ENCODE assay signal across 9 cellular contexts in the genomic region with DNA sequence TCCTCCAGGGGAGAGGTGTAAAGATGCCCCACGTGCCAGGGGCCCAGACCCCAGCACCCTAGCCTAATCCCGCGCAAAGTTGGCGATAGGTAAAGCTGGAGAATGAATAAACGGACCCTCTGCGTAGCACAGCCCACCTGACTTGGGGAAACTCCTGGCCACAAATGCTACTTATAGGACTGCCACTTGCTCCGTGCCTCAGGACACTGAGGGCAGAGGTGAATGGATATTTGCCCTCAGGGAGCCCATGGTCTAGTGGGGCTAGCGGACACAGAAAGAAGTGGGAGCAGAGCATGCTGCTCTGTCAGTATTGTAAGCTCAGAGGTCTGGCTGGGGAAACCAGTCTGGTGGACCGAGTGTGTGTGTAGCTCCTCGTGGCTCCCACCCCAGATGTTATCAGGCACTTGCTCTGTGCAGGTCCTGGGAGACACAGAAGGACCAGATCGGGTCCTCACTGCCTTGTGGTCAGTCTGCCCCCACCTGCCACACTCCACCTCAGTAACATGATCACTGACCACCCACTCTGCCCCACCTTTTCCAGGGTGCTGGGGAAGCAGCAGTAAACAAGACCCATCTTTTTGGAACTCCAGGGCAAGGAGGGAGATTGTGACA. TPM values are rescaled to one million over a fixed set of nuclear protein-coding genes. Genes with fewer than 3 reads are reported as not detected.
A peak's percentile ranks its signal among the peaks of the same experiment; 100 is the strongest.
DNase-seq lines count a peak whose midpoint lies in the region; ATAC-seq, FAIRE-seq and TF ChIP-seq lines count a peak whose summit lies in the region.
"Had no signal": no experiment of that assay in that cellular context is flagged by ENCODE, and none has a peak within 500 bp of the region (broad histone marks: within the 10 kb centered on the region; RNA-seq: fewer than 3 reads in every experiment).

No MANE protein-coding gene starts in this region.

- H2AFZ ChIP-seq in K562 (ENCODE audit: low read depth, low read length), result no peak overlapping the region

- in situ Hi-C loops in K562 (cut with MboI), result no loop called here

- 2% methylated on average over 11 of the region's 11 CpGs for WGBS in K562 (ENCODE audit: insufficient coverage, low coverage, missing lambda C conversion rate)
- WGBS in aorta, 2 donors, result 19 to 22% methylated on average over 11 of the region's 11 CpGs

- TF ChIP-seq EP300 in K562 (IDR thresholded peaks at IDR 0.05; ENCODE audit: low read length), result no peak

- no peaks in the 10 kb centered on the region for H3K27me3 ChIP-seq in BLaER1 treated with 17β-estradiol and CSF1 and Interleukin-3, amounts not matched to agents 10 nM and 100 nM
- H3K27me3 ChIP-seq in HL-60 (ENCODE audit: insufficient read depth, poor library complexity, severe bottlenecking) (no peaks in the 10 kb centered on the region), K562 (ENCODE audit: control insufficient read depth in 2 of 2, insufficient read depth in 2 of 2, low read length in 2 of 2) (no peaks in the 10 kb centered on the region), lower lobe of right lung (ENCODE audit: low read depth) (no peaks in the 10 kb centered on the region), aorta (ENCODE audit: control insufficient read depth in 1 of 2, insufficient read depth in 2 of 2, low read length in 1 of 2) (no peaks in the 10 kb centered on the region)

- peak overlapping the region; percentile 87 to 99 (median 99) for H3K27ac ChIP-seq in BLaER1 treated with 17β-estradiol and CSF1 and Interleukin-3, amounts not matched to agents 10 nM and 100 nM
- H3K27ac ChIP-seq in HL-60 (replicated peaks) (peak overlapping the region; percentile 98), K562 (ENCODE audit: extremely low read depth, low read depth, low read length) (peak overlapping the region; percentile 98), lower lobe of right lung (peak overlapping the region; percentile 90), aorta (ENCODE audit: low read depth in 1 of 2, low read length in 2 of 2) (no peak overlapping the region)

- peaks cover 1 to 26% (median 13%) of the 10 kb centered on the region in 11 experiments; a peak in 20 of 22 replicates for H3K36me3 ChIP-seq in BLaER1 treated with 17β-estradiol and CSF1 and Interleukin-3, amounts not matched to agents 10 nM and 100 nM
- H3K36me3 ChIP-seq in K562 (ENCODE audit: control insufficient read depth, insufficient read depth, low read length) (peaks cover 51% of the 10 kb centered on the region; the same call in 2 of the 3 replicates), lower lobe of right lung (peaks cover 15% of the 10 kb centered on the region), aorta (ENCODE audit: control insufficient read depth in 1 of 2, insufficient read depth in 2 of 2, low read length in 1 of 2) (no peaks in the 10 kb centered on the region)

- no peaks in the 10 kb centered on the region for H3K9me1 ChIP-seq in K562 (ENCODE audit: control insufficient read depth, insufficient read depth, low read length)

- CTCF ChIA-PET in K562 (lab: Yijun Ruan, JAX; ENCODE audit: low intra/inter-chr PET ratio), result no interaction called here

- H3K9ac ChIP-seq in BLaER1 treated with 17β-estradiol and CSF1 and Interleukin-3, amounts not matched to agents 10 nM and 100 nM, result peak overlapping the region; percentile 95 to 99 (median 99)
- peak overlapping the region; percentile 96 to 97 for H3K9ac ChIP-seq in K562 (ENCODE audit: insufficient read depth in 1 of 2, low read depth in 2 of 2, low read length in 2 of 2)

- TSS peak; percentile 64 for BruUV-seq in K562 (replicated peaks; lab: Mats Ljungman, UMichigan)

- peak; percentile 76 for TF ChIP-seq POLR2A in K562 (conservative IDR thresholded peaks at IDR 0.05)

- H3K4me2 ChIP-seq in BLaER1 treated with 17β-estradiol and CSF1 and Interleukin-3, amounts not matched to agents 10 nM and 100 nM, result peak overlapping the region; percentile 95 to 99 (median 98)
- H3K4me2 ChIP-seq in K562 (ENCODE audit: insufficient read depth, low read length), result peak overlapping the region; percentile 98

- peaks cover 52 to 61% (median 59%) of the 10 kb centered on the region in 10 experiments for H3K4me1 ChIP-seq in BLaER1 treated with 17β-estradiol and CSF1 and Interleukin-3, amounts not matched to agents 10 nM and 100 nM
- H3K4me1 ChIP-seq in K562 (replicated peaks in 1 of 2; ENCODE audit: control insufficient read depth in 2 of 2, insufficient read depth in 2 of 2, low read length in 2 of 2) (peaks cover 30 to 66% of the 10 kb centered on the region in 2 experiments), lower lobe of right lung (peaks cover 59% of the 10 kb centered on the region), aorta (ENCODE audit: control insufficient read depth in 1 of 2, insufficient read depth in 2 of 2, low read length in 2 of 2) (peaks cover 0 to 3% of the 10 kb centered on the region in 2 donors)

- DNase-seq in HL-60 (ENCODE audit: low read depth in 1 of 2, low spot score in 1 of 2) (peak in 1 of 2 experiments; percentile 46), K562 (ENCODE audit: extremely low read depth in 1 of 4, low spot score in 3 of 4) (peak; percentile 70 to 82 (median 74)), lower lobe of right lung (no peak), aorta (no peak), pons (ENCODE audit: low spot score) (no peak)
- no peak for DNase-seq in stimulated activated CD4-positive, alpha-beta T cell treated with anti-CD3 and anti-CD28 coated beads, Interleukin-2, amount 100 ng/mL, for 48 hours
- DNase-seq in stimulated activated naive CD4-positive, alpha-beta T cell treated with Interleukin-2 at 50 U/mL for 16 hours (lab: John Stamatoyannopoulos, UW), result no peak

- H3K4me3 ChIP-seq in BLaER1 treated with 17β-estradiol and CSF1 and Interleukin-3, amounts not matched to agents 10 nM and 100 nM, result peak overlapping the region; percentile 75 to 99 (median 91)
- H3K4me3 ChIP-seq in HL-60 (replicated peaks; ENCODE audit: insufficient read depth, low read length) (peak overlapping the region; percentile 67), K562 (peak overlapping the region; percentile 91), lower lobe of right lung (peak overlapping the region; percentile 80), aorta (ENCODE audit: low read length in 2 of 2) (peak overlapping the region; percentile 63 to 86)

- no peak for TF ChIP-seq RAD21 in K562 (CRISPR knock-in tag; conservative IDR thresholded peaks at IDR 0.05 in 1 of 2, IDR thresholded peaks at IDR 0.05 in 1 of 2)

- peaks cover 50% of the 10 kb centered on the region for H3K79me2 ChIP-seq in K562 (ENCODE audit: control insufficient read depth, insufficient read depth, low read length)

- H4K20me1 ChIP-seq in BLaER1 treated with 17β-estradiol and CSF1 and Interleukin-3, amounts not matched to agents 10 nM and 100 nM, result peaks cover 0 to 21% (median 0%) of the 10 kb centered on the region in 11 experiments; a peak in 7 of 22 replicates
- H4K20me1 ChIP-seq in K562 (replicated peaks; ENCODE audit: control insufficient read depth, insufficient read depth, low read length), result peaks cover 22% of the 10 kb centered on the region; the same call in 1 of the 2 replicates

- intact Hi-C loops in K562 (cut with micrococcal nuclease) (loop anchor here (2.0 kb wide), 1 partner anchor 27 kb away; no protein-coding TSS in a partner anchor), lower lobe of right lung (cut with DNase I) (no loop called here), aorta (cut with DNase I) (loop anchor here in 1 of 2 donors (2.0 kb wide), 2 partner anchors 27 to 69 kb away; partner anchors contain the start of gene PDLIM7)

- H3K9me3 ChIP-seq in BLaER1 treated with 17β-estradiol and CSF1 and Interleukin-3, amounts not matched to agents 10 nM and 100 nM (replicated peaks in 1 of 11), result no peaks in the 10 kb centered on the region
- H3K9me3 ChIP-seq in K562 (replicated peaks; ENCODE audit: control insufficient read depth, insufficient read depth, low read depth, low read length), result no peaks in the 10 kb centered on the region
- H3K9me3 ChIP-seq in lower lobe of right lung, result no peaks in the 10 kb centered on the region
- H3K9me3 ChIP-seq in aorta (ENCODE audit: control insufficient read depth, low read length), result no peaks in the 10 kb centered on the region

- ATAC-seq in K562, result peak; percentile 25
- no peak for ATAC-seq in lower lobe of right lung
- ATAC-seq in aorta (ENCODE audit: low FRiP score), result no peak

- no peak for TF ChIP-seq CTCF in HL-60 (IDR thresholded peaks at IDR 0.05; ENCODE audit: insufficient read depth, low read length)
- no peak for TF ChIP-seq CTCF in K562 (IDR thresholded peaks at IDR 0.05 in 2 of 3, conservative IDR thresholded peaks at IDR 0.05 in 1 of 3; ENCODE audit: insufficient read depth in 2 of 3, low read depth in 1 of 3, low read length in 3 of 3)
- no peak for TF ChIP-seq CTCF in lower lobe of right lung (IDR thresholded peaks at IDR 0.05)

- FAIRE-seq in K562 (lab: Jason Lieb, UNC), result no peak

- POLR2A ChIA-PET in K562 (lab: Yijun Ruan, JAX), result interaction anchor here (0.6 to 10.8 kb wide), 19 partner anchors 9 to 670 kb away, joined by 3 to 210 read pairs (median 4); partner anchors contain the start of gene PRR7

RNA-seq across cellular contexts. Expression of gene GRK6, which starts 0.8 kb away (rescaled TPM):
- 102 and 350 TPM in 2 replicates for total RNA-seq in K562 (2011; cell fraction: chromatin; rRNA removed; ENCODE audit: low replicate concordance)
- total RNA-seq in K562 (2011; cell fraction: nucleolus; rRNA removed), result 191 and 204 TPM in 2 replicates
- 94.0 and 133 TPM in 2 replicates for total RNA-seq in K562 (2011; cell fraction: nucleoplasm; rRNA removed)
- total RNA-seq in K562 (2014; rRNA removed) (89.8 and 100 TPM in 2 replicates), K562 (2014; rRNA removed; fragmentation: Illumina TruSeq; extraction: Trizol) (31.2 and 35.7 TPM in 2 replicates), K562 (2015; rRNA removed; fragmentation: Illumina TruSeq; extraction: Trizol) (54.0 and 54.1 TPM in 2 replicates), K562 (2021) (114 and 122 TPM in 2 replicates), lower lobe of right lung (59.4 TPM), aorta (10 to 100 TPM; 26.8 to 27.6 TPM)
- polyA plus RNA-seq in K562 (2011; rRNA removed) (44.1 and 44.5 TPM in 2 replicates), K562 (2014; fragmentation: Illumina TruSeq; extraction: Trizol) (39.2 and 69.3 TPM in 2 replicates), K562 (2014; fragmentation: Nextera tagmentation; extraction: Ambion mirVana) (1 to 10 TPM in 1 of 2 experiments, under 1 TPM in 1; 0.63 to 1.8 TPM), K562 (2014; rRNA removed) (69.0 and 80.4 TPM in 2 replicates), aorta (10 to 100 TPM; 13.0 to 14.1 TPM)
- polyA plus RNA-seq in K562 (2011; cell fraction: cytosol; rRNA removed), result 40.2 and 83.8 TPM in 2 replicates
- polyA plus RNA-seq in K562 (2011; cell fraction: nucleus; rRNA removed), result 80.9 and 141 TPM in 2 replicates
- 66.8 and 81.9 TPM in 2 replicates for polyA plus RNA-seq in K562 (2012)
- 60.4 and 79.9 TPM in 2 replicates for polyA minus RNA-seq in K562 (2011; rRNA and poly(A)+ RNA removed)
- 53.3 and 59.0 TPM in 2 replicates for polyA minus RNA-seq in K562 (2011; cell fraction: cytosol; rRNA and poly(A)+ RNA removed)
- 78.6 and 92.6 TPM in 2 replicates for polyA minus RNA-seq in K562 (2011; cell fraction: nucleus; rRNA and poly(A)+ RNA removed)

RNA-seq across cellular contexts. Expression of gene F12, which starts 18.0 kb away (rescaled TPM):
- 2.4 and 7.8 TPM in 2 replicates for total RNA-seq in K562 (2011; cell fraction: chromatin; rRNA removed; ENCODE audit: low replicate concordance)
- total RNA-seq in K562 (2011; cell fraction: nucleolus; rRNA removed), result 12.2 and 13.2 TPM in 2 replicates
- 5.8 and 6.0 TPM in 2 replicates for total RNA-seq in K562 (2011; cell fraction: nucleoplasm; rRNA removed)
- total RNA-seq in K562 (2014; rRNA removed) (13.8 and 23.9 TPM in 2 replicates), K562 (2014; rRNA removed; fragmentation: Illumina TruSeq; extraction: Trizol) (0.80 and 1.1 TPM in 2 replicates), K562 (2015; rRNA removed; fragmentation: Illumina TruSeq; extraction: Trizol) (3.6 and 4.7 TPM in 2 replicates), K562 (2021) (18.3 and 22.6 TPM in 2 replicates), lower lobe of right lung (0.80 TPM), aorta (under 1 TPM; 0.23 to 0.33 TPM)
- polyA plus RNA-seq in K562 (2011; rRNA removed) (6.1 and 9.7 TPM in 2 replicates), K562 (2014; fragmentation: Illumina TruSeq; extraction: Trizol) (0.59 and 2.7 TPM in 2 replicates), K562 (2014; fragmentation: Nextera tagmentation; extraction: Ambion mirVana) (1 to 10 TPM in 1 of 2 experiments, under 1 TPM in 1; 0.91 to 1.3 TPM), K562 (2014; rRNA removed) (14.3 and 14.9 TPM in 2 replicates), aorta (1 to 10 TPM in 1 of 2 donors, not detected in 1; 1.8 TPM)
- 11.4 and 33.1 TPM in 2 replicates for polyA plus RNA-seq in K562 (2011; cell fraction: cytosol; rRNA removed)
- 19.4 and 31.1 TPM in 2 replicates for polyA plus RNA-seq in K562 (2011; cell fraction: nucleus; rRNA removed)
- 15.5 and 16.0 TPM in 2 replicates for polyA plus RNA-seq in K562 (2012)
- 0.63 and 1.6 TPM in 2 replicates for polyA minus RNA-seq in K562 (2011; rRNA and poly(A)+ RNA removed)
- polyA minus RNA-seq in K562 (2011; cell fraction: cytosol; rRNA and poly(A)+ RNA removed), result 8.3 and 17.7 TPM in 2 replicates
- 3.9 and 6.0 TPM in 2 replicates for polyA minus RNA-seq in K562 (2011; cell fraction: nucleus; rRNA and poly(A)+ RNA removed)

RNA-seq across cellular contexts. Expression of gene PRR7, which starts 19.3 kb away (rescaled TPM):
- 1.6 TPM in 1 of 2 replicates, not detected in the other for total RNA-seq in K562 (2011; cell fraction: chromatin; rRNA removed; ENCODE audit: low replicate concordance)
- 3.3 and 4.7 TPM in 2 replicates for total RNA-seq in K562 (2011; cell fraction: nucleolus; rRNA removed)
- 1.0 and 1.9 TPM in 2 replicates for total RNA-seq in K562 (2011; cell fraction: nucleoplasm; rRNA removed)
- total RNA-seq in K562 (2014; rRNA removed) (11.3 and 14.9 TPM in 2 replicates), K562 (2014; rRNA removed; fragmentation: Illumina TruSeq; extraction: Trizol) (not detected in 2 replicates), K562 (2015; rRNA removed; fragmentation: Illumina TruSeq; extraction: Trizol) (0.80 and 1.2 TPM in 2 replicates), K562 (2021) (9.7 and 10.4 TPM in 2 replicates), lower lobe of right lung (1.7 TPM), aorta (1 to 10 TPM; 1.9 to 2.0 TPM)
- polyA plus RNA-seq in K562 (2011; rRNA removed) (0.92 and 1.0 TPM in 2 replicates), K562 (2014; fragmentation: Illumina TruSeq; extraction: Trizol) (0.24 TPM in 1 of 2 replicates, not detected in the other), K562 (2014; fragmentation: Nextera tagmentation; extraction: Ambion mirVana) (not detected), K562 (2014; rRNA removed) (10.9 and 11.2 TPM in 2 replicates), aorta (under 1 TPM in 1 of 2 donors, not detected in 1; 0.74 TPM)
- polyA plus RNA-seq in K562 (2011; cell fraction: cytosol; rRNA removed), result 3.5 and 22.1 TPM in 2 replicates
- 3.3 and 7.7 TPM in 2 replicates for polyA plus RNA-seq in K562 (2011; cell fraction: nucleus; rRNA removed)
- 2.3 and 4.3 TPM in 2 replicates for polyA plus RNA-seq in K562 (2012)
- polyA minus RNA-seq in K562 (2011; rRNA and poly(A)+ RNA removed), result not detected in 2 replicates
- polyA minus RNA-seq in K562 (2011; cell fraction: cytosol; rRNA and poly(A)+ RNA removed), result 3.3 and 6.1 TPM in 2 replicates
- 2.1 and 2.6 TPM in 2 replicates for polyA minus RNA-seq in K562 (2011; cell fraction: nucleus; rRNA and poly(A)+ RNA removed)

RNA-seq across cellular contexts. Expression of gene PFN3, which starts 26.9 kb away (rescaled TPM):
- total RNA-seq in K562 (2011; cell fraction: chromatin; rRNA removed; ENCODE audit: low replicate concordance), result not detected in 2 replicates
- not detected in 2 replicates for total RNA-seq in K562 (2011; cell fraction: nucleolus; rRNA removed)
- total RNA-seq in K562 (2011; cell fraction: nucleoplasm; rRNA removed), result not detected in 2 replicates
- total RNA-seq in K562 (2014; rRNA removed), result not detected in 2 replicates
- total RNA-seq in K562 (2014; rRNA removed; fragmentation: Illumina TruSeq; extraction: Trizol), result not detected in 2 replicates
- not detected in 2 replicates for total RNA-seq in K562 (2015; rRNA removed; fragmentation: Illumina TruSeq; extraction: Trizol)
- total RNA-seq in K562 (2021), result not detected in 2 replicates
- polyA plus RNA-seq in K562 (2011; rRNA removed), result not detected in 2 replicates
- not detected in 2 replicates for polyA plus RNA-seq in K562 (2011; cell fraction: cytosol; rRNA removed)
- polyA plus RNA-seq in K562 (2011; cell fraction: nucleus; rRNA removed), result not detected in 2 replicates
- polyA plus RNA-seq in K562 (2012), result not detected in 2 replicates
- not detected in 2 replicates for polyA plus RNA-seq in K562 (2014; fragmentation: Illumina TruSeq; extraction: Trizol)
- not detected for polyA plus RNA-seq in K562 (2014; fragmentation: Nextera tagmentation; extraction: Ambion mirVana)
- not detected in 2 replicates for polyA plus RNA-seq in K562 (2014; rRNA removed)
- polyA minus RNA-seq in K562 (2011; rRNA and poly(A)+ RNA removed), result not detected in 2 replicates
- polyA minus RNA-seq in K562 (2011; cell fraction: cytosol; rRNA and poly(A)+ RNA removed), result not detected in 2 replicates
- polyA minus RNA-seq in K562 (2011; cell fraction: nucleus; rRNA and poly(A)+ RNA removed), result 0.67 TPM in 1 of 2 replicates, not detected in the other
- not detected for total RNA-seq in lower lobe of right lung
- not detected for total RNA-seq in aorta
- polyA plus RNA-seq in aorta, result not detected
- total RNA-seq: M059J had no signal

RNA-seq across cellular contexts. Expression of gene SLC34A1, which starts 43.1 kb away (rescaled TPM):
- 0.09 TPM in 1 of 2 replicates, not detected in the other for total RNA-seq in K562 (2011; cell fraction: chromatin; rRNA removed; ENCODE audit: low replicate concordance)
- not detected in 2 replicates for total RNA-seq in K562 (2011; cell fraction: nucleolus; rRNA removed)
- total RNA-seq in K562 (2011; cell fraction: nucleoplasm; rRNA removed), result not detected in 2 replicates
- total RNA-seq in K562 (2014; rRNA removed) (not detected in 2 replicates), K562 (2014; rRNA removed; fragmentation: Illumina TruSeq; extraction: Trizol) (not detected in 2 replicates), K562 (2015; rRNA removed; fragmentation: Illumina TruSeq; extraction: Trizol) (not detected in 2 replicates), K562 (2021) (not detected in 2 replicates), lower lobe of right lung (not detected), aorta (not detected)
- polyA plus RNA-seq in K562 (2011; rRNA removed) (not detected in 2 replicates), K562 (2014; fragmentation: Illumina TruSeq; extraction: Trizol) (not detected in 2 replicates), K562 (2014; fragmentation: Nextera tagmentation; extraction: Ambion mirVana) (not detected), K562 (2014; rRNA removed) (not detected in 2 replicates), aorta (not detected)
- polyA plus RNA-seq in K562 (2011; cell fraction: cytosol; rRNA removed), result not detected in 2 replicates
- not detected in 2 replicates for polyA plus RNA-seq in K562 (2011; cell fraction: nucleus; rRNA removed)
- not detected in 2 replicates for polyA plus RNA-seq in K562 (2012)
- not detected in 2 replicates for polyA minus RNA-seq in K562 (2011; rRNA and poly(A)+ RNA removed)
- polyA minus RNA-seq in K562 (2011; cell fraction: cytosol; rRNA and poly(A)+ RNA removed), result not detected in 2 replicates
- not detected in 2 replicates for polyA minus RNA-seq in K562 (2011; cell fraction: nucleus; rRNA and poly(A)+ RNA removed)

Comparison
In these comparisons a context has a peak if more than half of its experiments do, and no peak if none do; other contexts are left out.
1. H3K27ac ChIP-seq: peak in BLaER1 treated with 17β-estradiol and CSF1 and Interleukin-3, amounts not matched to agents 10 nM and 100 nM (11 of 11), HL-60 (single experiment), K562 (single experiment) and lower lobe of right lung (single experiment); none in aorta (0 of 2).
2. DNase-seq: peak in K562 (4 of 4); none in lower lobe of right lung (single experiment), aorta (0 of 2), stimulated activated CD4-positive, alpha-beta T cell treated with anti-CD3 and anti-CD28 coated beads, Interleukin-2, amount 100 ng/mL, for 48 hours (0 of 2), pons (single experiment) and stimulated activated naive CD4-positive, alpha-beta T cell treated with Interleukin-2 at 50 U/mL for 16 hours (single experiment).
3. Peak in every context shown above with its lines, with median percentiles within 50 percentile points of each other: H3K4me3 ChIP-seq.